Comparison of ENCODE assay signal across 8 cellular contexts in the genomic region with DNA sequence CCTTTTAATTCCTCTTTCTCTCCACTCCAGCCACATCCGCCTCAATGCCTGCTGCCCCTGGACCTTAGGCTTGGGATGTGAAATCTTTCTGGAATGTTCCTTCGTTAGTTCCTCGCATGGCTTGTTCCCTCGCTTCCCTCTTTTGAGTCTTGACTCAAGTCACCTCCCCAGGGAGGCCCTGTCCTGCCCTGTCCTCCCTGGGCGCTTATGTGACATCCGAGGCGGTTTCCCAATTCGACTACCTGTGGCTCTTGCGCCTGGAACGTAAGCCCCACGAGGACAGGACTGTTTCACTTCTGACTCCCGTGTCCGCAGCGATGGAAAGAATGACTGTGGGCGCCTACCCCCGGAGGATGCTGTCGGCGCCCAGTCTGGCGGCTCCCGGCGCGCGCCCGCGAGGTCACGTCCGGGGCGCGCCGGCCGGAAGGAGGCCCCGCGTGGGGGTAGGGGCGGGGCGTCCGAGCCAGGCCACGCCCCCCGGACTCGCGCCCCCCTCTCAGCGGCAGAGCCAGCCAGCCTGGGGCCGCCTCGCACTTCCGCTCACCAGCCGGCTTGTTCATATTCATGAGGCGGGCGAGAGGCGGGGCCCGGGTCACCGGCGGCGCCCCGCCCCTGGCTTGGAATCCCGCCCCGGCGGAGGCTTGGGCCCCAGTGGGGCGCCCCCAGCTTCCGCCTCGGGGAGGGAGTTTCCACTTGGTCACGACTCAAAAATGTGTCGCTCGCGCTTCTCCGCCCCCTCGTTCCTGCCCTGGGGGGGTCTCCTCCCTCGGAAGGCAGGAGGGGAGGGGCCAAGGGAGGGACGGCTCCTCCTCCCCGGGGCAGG. TPM values are rescaled to one million over a fixed set of nuclear protein-coding genes. Genes with fewer than 3 reads are reported as not detected.
DNase-seq lines count a peak whose midpoint lies in the region; ATAC-seq and TF ChIP-seq lines count a peak whose summit lies in the region.

No MANE protein-coding gene starts in this region.

- H3K23ac ChIP-seq in mesenchymal stem cell (ENCODE audit: low read length in 2 of 2): no peak overlapping the region

- peak overlapping the region; percentile 98 for H3K4me3 Mint-ChIP-seq in activated CD8-positive, alpha-beta T cell treated with anti-CD3 and anti-CD28 coated beads, Interleukin-2, amount 10 ng/mL, durations not matched to agents 7 days and 5 days

- H3K9me3 ChIP-seq in effector memory CD4-positive, alpha-beta T cell (ENCODE audit: control insufficient read depth, low read length): no peaks in the 10 kb centered on the region
- no peaks in the 10 kb centered on the region for H3K9me3 ChIP-seq in mesenchymal stem cell (ENCODE audit: control insufficient read depth, low read length)

- H3K4ac ChIP-seq in mesenchymal stem cell (ENCODE audit: low read depth in 1 of 2, low read length in 2 of 2): peak overlapping the region; percentile 15 to 39

- H3K36me3 Mint-ChIP-seq in activated CD8-positive, alpha-beta T cell treated with anti-CD3 and anti-CD28 coated beads, Interleukin-2, amount 10 ng/mL, durations not matched to agents 7 days and 5 days (ENCODE audit: low read depth): peaks cover 25% of the 10 kb centered on the region

- H2AK5ac ChIP-seq in mesenchymal stem cell (ENCODE audit: low read length, severe bottlenecking): peak overlapping the region; percentile 67

- H4K91ac ChIP-seq in mesenchymal stem cell (ENCODE audit: low read length): peak overlapping the region; percentile 91

- H3K4me1 ChIP-seq in effector memory CD4-positive, alpha-beta T cell (ENCODE audit: control insufficient read depth, insufficient read depth, low read length, poor library complexity, severe bottlenecking): peaks cover 16% of the 10 kb centered on the region
- peaks cover 33% of the 10 kb centered on the region for H3K4me1 ChIP-seq in mesenchymal stem cell (ENCODE audit: control insufficient read depth, insufficient read depth, low read depth, low read length)

- no peak overlapping the region for H2BK5ac ChIP-seq in mesenchymal stem cell (ENCODE audit: low read depth, low read length, poor library complexity, severe bottlenecking)

- no peaks in the 10 kb centered on the region for H3K9me3 Mint-ChIP-seq in activated CD8-positive, alpha-beta T cell treated with anti-CD3 and anti-CD28 coated beads, Interleukin-2, amount 10 ng/mL, durations not matched to agents 7 days and 5 days (ENCODE audit: insufficient read depth)

- no peaks in the 10 kb centered on the region for H3K36me3 ChIP-seq in effector memory CD4-positive, alpha-beta T cell (ENCODE audit: control insufficient read depth, insufficient read depth, low read length)
- peaks cover 0 to 9% of the 10 kb centered on the region in 2 experiments for H3K36me3 ChIP-seq in mesenchymal stem cell (ENCODE audit: control insufficient read depth in 1 of 2, insufficient read depth in 2 of 2, low read depth in 1 of 2, low read length in 2 of 2)

- H3K9ac ChIP-seq in mesenchymal stem cell (ENCODE audit: low read length): peak overlapping the region; percentile 86

- peak overlapping the region; percentile 37 to 72 for H3K18ac ChIP-seq in mesenchymal stem cell (ENCODE audit: low read depth in 1 of 2, low read length in 2 of 2)

- peak overlapping the region; percentile 91 for H3K27ac ChIP-seq in effector memory CD4-positive, alpha-beta T cell (ENCODE audit: insufficient read depth, low read length, poor library complexity, severe bottlenecking)
- H3K27ac ChIP-seq in mesenchymal stem cell (ENCODE audit: low read length, poor library complexity, severe bottlenecking): peak overlapping the region; percentile 70

- CTCF ChIA-PET in activated CD8-positive, alpha-beta T cell treated with anti-CD3 and anti-CD28 coated beads, Interleukin-2, amount 10 ng/mL, durations not matched to agents 7 days and 5 days (lab: Charles Lee): interaction anchor here (0.7 to 5.9 kb wide), 9 partner anchors 9 to 199 kb away, joined by 3 to 25 read pairs (median 9); partner anchors contain the start of genes HMOX2 and TFAP4

- POLR2A ChIA-PET in activated CD8-positive, alpha-beta T cell treated with anti-CD3 and anti-CD28 coated beads, Interleukin-2, amount 10 ng/mL, durations not matched to agents 7 days and 5 days (lab: Charles Lee): interaction anchor here (0.6 to 2.2 kb wide), 9 partner anchors 9 to 170 kb away, joined by 3 to 8 read pairs (median 3); partner anchors contain the start of genes GLIS2 and PAM16

- no peaks in the 10 kb centered on the region for H3K27me3 ChIP-seq in effector memory CD4-positive, alpha-beta T cell (replicated peaks; ENCODE audit: control insufficient read depth, insufficient read depth, low read length, poor library complexity, severe bottlenecking)
- H3K27me3 ChIP-seq in mesenchymal stem cell (ENCODE audit: control insufficient read depth in 1 of 2, insufficient read depth in 1 of 2, low read length in 2 of 2): no peaks in the 10 kb centered on the region

- H3K4me1 Mint-ChIP-seq in activated CD8-positive, alpha-beta T cell treated with anti-CD3 and anti-CD28 coated beads, Interleukin-2, amount 10 ng/mL, durations not matched to agents 7 days and 5 days (ENCODE audit: low read depth): peaks cover 43% of the 10 kb centered on the region

- H3K79me1 ChIP-seq in mesenchymal stem cell (replicated peaks; ENCODE audit: low read length, poor library complexity, severe bottlenecking): peaks cover 8% of the 10 kb centered on the region

- DNase-seq in AML-193 (lab: John Stamatoyannopoulos, UW) (peak; percentile 88 to 89), NCI-H82 treated with DMSO at 0.1 percent for 48 hours (lab: John Stamatoyannopoulos, UW; ENCODE audit: unreplicated experiment) (peak; percentile 87), mesenchymal stem cell (peak; percentile 97)
- DNase-seq in activated CD8-positive, alpha-beta T cell treated with anti-CD3 and anti-CD28 coated beads, Interleukin-2, amount 10 ng/mL, durations not matched to agents 7 days and 5 days: peak; percentile 97
- peak; percentile 96 to 97 (median 97) for DNase-seq in effector memory CD4-positive, alpha-beta T cell
- peak; percentile 91 for DNase-seq in stimulated activated CD8-positive, alpha-beta memory T cell treated with anti-CD3 and anti-CD28 coated beads, Interleukin-12 subunit alpha, Interleukin-12 subunit beta, amount 100 ng/mL, for 24 hours (ENCODE audit: extremely low read depth)

- no peak overlapping the region for H3K14ac ChIP-seq in mesenchymal stem cell (ENCODE audit: low read length in 2 of 2)

- peak overlapping the region; percentile 29 for H2BK120ac ChIP-seq in mesenchymal stem cell (ENCODE audit: low read depth, low read length)

- WGBS in mesenchymal stem cell: 8% methylated on average over 65 of the region's 68 CpGs

- peak; percentile 79 for ATAC-seq in HG03378 (IDR thresholded peaks at IDR 0.05; ENCODE audit: unreplicated experiment)
- ATAC-seq in activated CD8-positive, alpha-beta T cell treated with anti-CD3 and anti-CD28 coated beads, Interleukin-2, amount 10 ng/mL, durations not matched to agents 7 days and 5 days: peak; percentile 96

- no peaks in the 10 kb centered on the region for H3K27me3 Mint-ChIP-seq in activated CD8-positive, alpha-beta T cell treated with anti-CD3 and anti-CD28 coated beads, Interleukin-2, amount 10 ng/mL, durations not matched to agents 7 days and 5 days (ENCODE audit: low read depth)

- H2BK15ac ChIP-seq in mesenchymal stem cell (ENCODE audit: low read depth, poor library complexity, severe bottlenecking): peak overlapping the region; percentile 60

- H2AFZ ChIP-seq in mesenchymal stem cell (ENCODE audit: low read depth, low read length): no peak overlapping the region

- H3K4me3 ChIP-seq in effector memory CD4-positive, alpha-beta T cell (ENCODE audit: insufficient read depth, low read depth, low read length, poor library complexity, severe bottlenecking): peak overlapping the region; percentile 53
- peak overlapping the region; percentile 49 to 86 for H3K4me3 ChIP-seq in mesenchymal stem cell (ENCODE audit: insufficient read depth in 1 of 2, low read depth in 1 of 2, low read length in 2 of 2)

- H4K8ac ChIP-seq in mesenchymal stem cell (ENCODE audit: low read length): peak overlapping the region; percentile 71

- peak overlapping the region; percentile 7 to 92 for H2BK12ac ChIP-seq in mesenchymal stem cell (ENCODE audit: low read length in 2 of 2)

- H3K27ac Mint-ChIP-seq in activated CD8-positive, alpha-beta T cell treated with anti-CD3 and anti-CD28 coated beads, Interleukin-2, amount 10 ng/mL, durations not matched to agents 7 days and 5 days: peak overlapping the region; percentile 98

- TF ChIP-seq POLR2A in GM19193 (IDR thresholded peaks at IDR 0.05; ENCODE audit: extremely low read depth, insufficient read depth, insufficient read length): peak; percentile 85

- peak overlapping the region; percentile 20 for H3K4me2 ChIP-seq in mesenchymal stem cell (ENCODE audit: low read length, poor library complexity, severe bottlenecking)

RNA-seq across cellular contexts. Expression of gene GLIS2, which starts 8.4 kb away (rescaled TPM):
- total RNA-seq in activated CD8-positive, alpha-beta T cell treated with anti-CD3 and anti-CD28 coated beads, Interleukin-2, amount 10 ng/mL, durations not matched to agents 7 days and 5 days: under 1 TPM; 0.16 TPM
- 20.9 TPM for polyA plus RNA-seq in mesenchymal stem cell (2013, experiment 1 of 2)
- polyA plus RNA-seq in mesenchymal stem cell (2013, experiment 2 of 2): 19.9 TPM

RNA-seq across cellular contexts. Expression of gene TFAP4, which starts 34.6 kb away (rescaled TPM):
- total RNA-seq in activated CD8-positive, alpha-beta T cell treated with anti-CD3 and anti-CD28 coated beads, Interleukin-2, amount 10 ng/mL, durations not matched to agents 7 days and 5 days: 10 to 100 TPM; 21.0 to 24.7 TPM
- 6.0 TPM for polyA plus RNA-seq in mesenchymal stem cell (2013, experiment 1 of 2)
- polyA plus RNA-seq in mesenchymal stem cell (2013, experiment 2 of 2): 5.8 TPM

RNA-seq across cellular contexts. Expression of gene PAM16, which starts 43.7 kb away (rescaled TPM):
- 10 to 100 TPM; 33.3 to 40.3 TPM for total RNA-seq in activated CD8-positive, alpha-beta T cell treated with anti-CD3 and anti-CD28 coated beads, Interleukin-2, amount 10 ng/mL, durations not matched to agents 7 days and 5 days
- 39.3 TPM for polyA plus RNA-seq in mesenchymal stem cell (2013, experiment 1 of 2)
- polyA plus RNA-seq in mesenchymal stem cell (2013, experiment 2 of 2): 43.3 TPM

Comparison
In these comparisons a context has a peak if more than half of its experiments do, and no peak if none do; other contexts are left out.
1. Peak in every context shown above with its lines: DNase-seq, ATAC-seq, H3K4me3 ChIP-seq and H3K27ac ChIP-seq.